Comparison of ENCODE assay signal across 17 cellular contexts in genomic region chr11:14538271-14538925, GRCh38. TPM values are rescaled to one million over a fixed set of nuclear protein-coding genes. Genes with fewer than 3 reads are reported as not detected.
DNase-seq lines count a peak whose midpoint lies in the region; ATAC-seq and TF ChIP-seq lines count a peak whose summit lies in the region.
"Had no signal": no experiment of that assay in that cellular context is flagged by ENCODE, and none has a peak within 500 bp of the region (broad histone marks: within the 10 kb centered on the region; RNA-seq: fewer than 3 reads in every experiment).

No MANE protein-coding gene starts in this region.

- no peaks in the 10 kb centered on the region for H3K27me3 ChIP-seq in transverse colon
- H3K27me3 ChIP-seq in stomach: no peaks in the 10 kb centered on the region
- H3K27me3 ChIP-seq: adrenal gland had no signal

- TF ChIP-seq CTCF in VCaP (conservative IDR thresholded peaks at IDR 0.05) (no peak), transverse colon (IDR thresholded peaks at IDR 0.05) (no peak), stomach (IDR thresholded peaks at IDR 0.05) (no peak)

- H3K27me3 Mint-ChIP-seq in activated naive CD4-positive, alpha-beta T cell treated with anti-CD3 and anti-CD28 coated beads for 36 hours (ENCODE audit: low read depth): no peaks in the 10 kb centered on the region

- H3K4me3 Mint-ChIP-seq in activated naive CD4-positive, alpha-beta T cell treated with anti-CD3 and anti-CD28 coated beads for 36 hours: no peak overlapping the region

- H3K27ac Mint-ChIP-seq in activated naive CD4-positive, alpha-beta T cell treated with anti-CD3 and anti-CD28 coated beads for 36 hours: peak overlapping the region; percentile 36

- CTCF ChIA-PET in activated naive CD4-positive, alpha-beta T cell treated with anti-CD3 and anti-CD28 coated beads for 36 hours (lab: Charles Lee): interaction anchor here (0.6 to 8.5 kb wide), 5 partner anchors 13 to 367 kb away, joined by 3 to 86 read pairs (median 5); no protein-coding TSS in a partner anchor

- H3K36me3 Mint-ChIP-seq in activated naive CD4-positive, alpha-beta T cell treated with anti-CD3 and anti-CD28 coated beads for 36 hours (ENCODE audit: low read depth): no peaks in the 10 kb centered on the region
- H3K36me3 Mint-ChIP-seq: naive B cell had no signal

- H3K4me1 ChIP-seq in transverse colon: peaks cover 0 to 56% (median 18%) of the 10 kb centered on the region in 4 donors
- H3K4me1 ChIP-seq in stomach: peaks cover 0 to 40% (median 15%) of the 10 kb centered on the region in 4 donors
- H3K4me1 ChIP-seq: adrenal gland had no signal

- intact Hi-C loops in activated naive CD4-positive, alpha-beta T cell treated with anti-CD3 and anti-CD28 coated beads for 36 hours (cut with micrococcal nuclease): no loop called here
- intact Hi-C loops in left cardiac atrium (cut with DNase I) (loop anchor here (5.0 to 10.0 kb wide), 3 partner anchors 236 to 369 kb away; no protein-coding TSS in a partner anchor), transverse colon (cut with DNase I; ENCODE audit: low total_unique reads) (loop anchor here (10.0 kb wide), 1 partner anchor 236 kb away; no protein-coding TSS in a partner anchor), stomach (cut with DNase I; ENCODE audit: low total_unique reads) (loop anchor here (10.0 kb wide), 1 partner anchor 106 kb away; the partner anchor contains the start of gene PDE3B)

- DNase-seq in activated naive CD4-positive, alpha-beta T cell treated with anti-CD3 and anti-CD28 coated beads for 36 hours: no peak
- DNase-seq in activated naive CD4-positive, alpha-beta T cell treated with anti-CD3 and anti-CD28 coated beads, Interleukin-2, amount 50 U/mL, for 16 hours: no peak
- DNase-seq in left cardiac atrium (peak; percentile 53), transverse colon (no peak), stomach (no peak), SW480 (ENCODE audit: low spot score) (no peak)
- DNase-seq: activated CD8-positive, alpha-beta memory T cell treated with anti-CD3 and anti-CD28 coated beads, Interleukin-2, amount 50 U/mL, for 4 hours; adrenal gland; kidney glomerular epithelial cell; naive B cell; NCI-H1417; NCI-H510A; PC-9; retina; stimulated activated CD4-positive, alpha-beta T cell treated with anti-CD3 and anti-CD28 coated beads, Interleukin-2, amount 100 ng/mL, for 24 hours had no signal

- H3K9me3 Mint-ChIP-seq in activated naive CD4-positive, alpha-beta T cell treated with anti-CD3 and anti-CD28 coated beads for 36 hours: no peaks in the 10 kb centered on the region
- H3K9me3 Mint-ChIP-seq: naive B cell had no signal

- H3K36me3 ChIP-seq in transverse colon: no peaks in the 10 kb centered on the region
- no peaks in the 10 kb centered on the region for H3K36me3 ChIP-seq in stomach
- H3K36me3 ChIP-seq: adrenal gland had no signal

- TF ChIP-seq POLR2A in transverse colon (IDR thresholded peaks at IDR 0.05): no peak
- no peak for TF ChIP-seq POLR2A in stomach (IDR thresholded peaks at IDR 0.05)
- TF ChIP-seq POLR2A in GM18505 (IDR thresholded peaks at IDR 0.05; ENCODE audit: borderline replicate concordance, extremely low read depth, insufficient read depth, insufficient read length): no peak

- H3K27ac ChIP-seq in VCaP (peak overlapping the region; percentile 11; the same call in 1 of the 2 replicates), transverse colon (peak overlapping the region; percentile 28 to 70 (median 63)), stomach (no peak overlapping the region)
- H3K27ac ChIP-seq: adrenal gland, PC-9 had no signal

- H3K4me1 Mint-ChIP-seq in activated naive CD4-positive, alpha-beta T cell treated with anti-CD3 and anti-CD28 coated beads for 36 hours (ENCODE audit: low read depth): peaks cover 36% of the 10 kb centered on the region

- peak in 1 of 2 donors; percentile 71 for ATAC-seq in left cardiac atrium
- no peak for ATAC-seq in GM18505 (IDR thresholded peaks at IDR 0.05; ENCODE audit: unreplicated experiment)

- H3K4me3 ChIP-seq in transverse colon (no peak overlapping the region), stomach (no peak overlapping the region)
- H3K4me3 ChIP-seq: adrenal gland, PC-9 had no signal

- in situ Hi-C loops in transverse colon (cut with MboI; ENCODE audit: low pct_ligation_motif_present in 1 of 4, low pct_unique_long_range_greater_than_20kb in 1 of 4, low sequenced_read_pairs in 3 of 4): loop anchor here in 2 of 4 donors (10.0 to 25.0 kb wide), 3 partner anchors 99 to 356 kb away; partner anchors contain the start of genes PDE3B (in 2 of the 2) and CYP2R1 (in 1 of the 2)

- 48 to 71% methylated on average over 4 to 6 of the region's 6 CpGs for WGBS in transverse colon (ENCODE audit: low coverage in 1 of 2), 2 donors
- WGBS in stomach, 5 donors: 49 to 67% (median 57%) methylated on average over 6 of the region's 6 CpGs

- no peak for TF ChIP-seq EP300 in transverse colon (IDR thresholded peaks at IDR 0.05; ENCODE audit: low read depth)
- TF ChIP-seq EP300 in stomach (IDR thresholded peaks at IDR 0.05): no peak

- H3K9me3 ChIP-seq in transverse colon (no peaks in the 10 kb centered on the region), stomach (no peaks in the 10 kb centered on the region)
- H3K9me3 ChIP-seq: adrenal gland had no signal

RNA-seq across cellular contexts. Expression of gene PSMA1, which starts 18.2 kb away (rescaled TPM):
- total RNA-seq in activated naive CD4-positive, alpha-beta T cell treated with anti-CD3 and anti-CD28 coated beads for 36 hours: 100 to 1,000 TPM; 367 to 375 TPM
- 100 to 1,000 TPM in 1 of 2 donors, 10 to 100 TPM in 1; 99.6 to 123 TPM for total RNA-seq in left cardiac atrium
- total RNA-seq in transverse colon: 100 to 1,000 TPM in 2 of 4 donors, 10 to 100 TPM in 2; 12.1 to 112 (median 70.4) TPM
- 100 to 1,000 TPM in 1 of 5 donors, 10 to 100 TPM in 4; 26.8 to 191 (median 56.8) TPM for total RNA-seq in stomach
- 100 to 1,000 TPM; 128 to 154 (median 144) TPM for polyA plus RNA-seq in stomach

RNA-seq across cellular contexts. Expression of gene COPB1, which starts 38.8 kb away (rescaled TPM):
- total RNA-seq in activated naive CD4-positive, alpha-beta T cell treated with anti-CD3 and anti-CD28 coated beads for 36 hours: 100 to 1,000 TPM; 111 to 112 TPM
- total RNA-seq in left cardiac atrium: 10 to 100 TPM; 53.3 to 64.2 TPM
- total RNA-seq in transverse colon: 10 to 100 TPM; 30.7 to 91.9 (median 60.9) TPM
- 100 to 1,000 TPM in 1 of 5 donors, 10 to 100 TPM in 4; 36.8 to 196 (median 69.2) TPM for total RNA-seq in stomach
- 10 to 100 TPM; 40.1 to 48.3 (median 45.3) TPM for polyA plus RNA-seq in stomach

Comparison
In these comparisons a context has a peak if more than half of its experiments do, and no peak if none do; other contexts are left out.
1. H3K27ac ChIP-seq: peak in VCaP (single experiment) and transverse colon (4 of 4); none in stomach (0 of 5).